In the genomic region with DNA sequence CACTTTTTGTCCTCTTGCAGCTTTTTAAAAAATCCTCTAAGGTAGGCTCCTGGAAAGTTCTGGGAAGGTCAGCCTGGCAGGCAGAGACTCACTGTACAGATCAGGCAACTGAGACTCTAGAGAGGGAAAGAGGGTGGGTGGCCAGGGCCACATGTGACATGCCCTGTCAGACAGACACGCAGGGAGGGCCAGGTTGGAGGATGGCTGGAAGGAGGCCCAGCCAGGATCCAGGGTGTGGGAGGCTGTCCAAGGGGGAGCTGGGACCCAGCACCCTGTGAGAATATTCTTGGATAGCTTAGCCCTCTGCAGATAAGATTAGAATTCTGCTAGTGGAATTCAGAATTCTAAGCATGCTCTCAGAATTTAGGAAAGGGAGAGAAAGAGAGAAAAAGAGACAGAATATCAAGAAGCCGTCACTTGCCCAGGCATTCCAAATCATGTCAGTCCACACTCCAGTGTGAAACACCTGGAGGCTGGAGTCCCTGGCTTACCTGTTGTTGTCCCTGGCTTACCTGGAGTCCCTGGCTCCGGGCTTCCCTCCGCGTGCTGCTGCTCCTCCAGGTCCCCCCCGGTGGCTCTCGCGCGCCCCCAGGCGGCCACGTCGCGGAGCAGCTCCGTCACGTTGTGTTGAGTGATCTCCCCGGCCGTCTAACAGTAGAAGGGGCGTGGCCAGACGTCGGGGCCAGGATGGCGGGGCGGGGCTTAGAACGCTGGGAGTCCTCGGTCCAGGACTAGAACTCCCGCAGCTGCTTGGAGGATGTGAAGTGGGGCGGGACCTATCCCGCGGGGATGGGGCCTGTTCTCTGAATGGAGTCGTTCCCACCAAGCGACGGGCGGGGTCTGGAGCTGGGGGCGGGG, we compare ENCODE assay signal across 1 cellular context.
A peak's percentile ranks its signal among the peaks of the same experiment; 100 is the strongest.
TF ChIP-seq lines count a peak whose summit lies in the region.

No MANE protein-coding gene starts in this region.

TF ChIP-seq in GM12878, 131 proteins besides CTCF, POLR2A, EP300 and RAD21:
- TF ChIP-seq SMC3 (IDR thresholded peaks at IDR 0.05; ENCODE audit: borderline replicate concordance, low read length) (peak; percentile 73), CREM (IDR thresholded peaks at IDR 0.05; ENCODE audit: low read depth) (peak; percentile 78), YY1 (IDR thresholded peaks at IDR 0.05; ENCODE audit: low read depth, low read length) (0 out of 2 replicates have a peak, but pooled peaks have one; percentile 57), EZH2 (IDR thresholded peaks at IDR 0.05; ENCODE audit: borderline replicate concordance, control insufficient read depth, low read depth, low read length) (no peak), TBL1XR1 (IDR thresholded peaks at IDR 0.05; ENCODE audit: low read depth, low read length) (no peak), NFYA (IDR thresholded peaks at IDR 0.05; ENCODE audit: borderline replicate concordance, low read depth, low read length) (no peak), IKZF1 (conservative IDR thresholded peaks at IDR 0.05) (peak; percentile 50), BHLHE40 (IDR thresholded peaks at IDR 0.05; ENCODE audit: borderline replicate concordance in 1 of 2, low read depth in 2 of 2, low read length in 1 of 2) (peak; percentile 55 to 65; a peak in 2 of 4 replicates), DPF2 (IDR thresholded peaks at IDR 0.05) (no peak), CREB1 (IDR thresholded peaks at IDR 0.05; ENCODE audit: low read depth) (peak; percentile 77)
- TF ChIP-seq, protein P1, sequence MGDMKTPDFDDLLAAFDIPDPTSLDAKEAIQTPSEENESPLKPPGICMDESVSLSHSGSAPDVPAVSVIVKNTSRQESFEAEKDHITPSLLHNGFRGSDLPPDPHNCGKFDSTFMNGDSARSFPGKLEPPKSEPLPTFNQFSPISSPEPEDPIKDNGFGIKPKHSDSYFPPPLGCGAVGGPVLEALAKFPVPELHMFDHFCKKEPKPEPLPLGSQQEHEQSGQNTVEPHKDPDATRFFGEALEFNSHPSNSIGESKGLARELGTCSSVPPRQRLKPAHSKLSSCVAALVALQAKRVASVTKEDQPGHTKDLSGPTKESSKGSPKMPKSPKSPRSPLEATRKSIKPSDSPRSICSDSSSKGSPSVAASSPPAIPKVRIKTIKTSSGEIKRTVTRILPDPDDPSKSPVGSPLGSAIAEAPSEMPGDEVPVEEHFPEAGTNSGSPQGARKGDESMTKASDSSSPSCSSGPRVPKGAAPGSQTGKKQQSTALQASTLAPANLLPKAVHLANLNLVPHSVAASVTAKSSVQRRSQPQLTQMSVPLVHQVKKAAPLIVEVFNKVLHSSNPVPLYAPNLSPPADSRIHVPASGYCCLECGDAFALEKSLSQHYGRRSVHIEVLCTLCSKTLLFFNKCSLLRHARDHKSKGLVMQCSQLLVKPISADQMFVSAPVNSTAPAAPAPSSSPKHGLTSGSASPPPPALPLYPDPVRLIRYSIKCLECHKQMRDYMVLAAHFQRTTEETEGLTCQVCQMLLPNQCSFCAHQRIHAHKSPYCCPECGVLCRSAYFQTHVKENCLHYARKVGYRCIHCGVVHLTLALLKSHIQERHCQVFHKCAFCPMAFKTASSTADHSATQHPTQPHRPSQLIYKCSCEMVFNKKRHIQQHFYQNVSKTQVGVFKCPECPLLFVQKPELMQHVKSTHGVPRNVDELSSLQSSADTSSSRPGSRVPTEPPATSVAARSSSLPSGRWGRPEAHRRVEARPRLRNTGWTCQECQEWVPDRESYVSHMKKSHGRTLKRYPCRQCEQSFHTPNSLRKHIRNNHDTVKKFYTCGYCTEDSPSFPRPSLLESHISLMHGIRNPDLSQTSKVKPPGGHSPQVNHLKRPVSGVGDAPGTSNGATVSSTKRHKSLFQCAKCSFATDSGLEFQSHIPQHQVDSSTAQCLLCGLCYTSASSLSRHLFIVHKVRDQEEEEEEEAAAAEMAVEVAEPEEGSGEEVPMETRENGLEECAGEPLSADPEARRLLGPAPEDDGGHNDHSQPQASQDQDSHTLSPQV (IDR thresholded peaks at IDR 0.05), result 0 out of 2 replicates have a peak, but pooled peaks have one; percentile 26
- TF ChIP-seq, protein P2, sequence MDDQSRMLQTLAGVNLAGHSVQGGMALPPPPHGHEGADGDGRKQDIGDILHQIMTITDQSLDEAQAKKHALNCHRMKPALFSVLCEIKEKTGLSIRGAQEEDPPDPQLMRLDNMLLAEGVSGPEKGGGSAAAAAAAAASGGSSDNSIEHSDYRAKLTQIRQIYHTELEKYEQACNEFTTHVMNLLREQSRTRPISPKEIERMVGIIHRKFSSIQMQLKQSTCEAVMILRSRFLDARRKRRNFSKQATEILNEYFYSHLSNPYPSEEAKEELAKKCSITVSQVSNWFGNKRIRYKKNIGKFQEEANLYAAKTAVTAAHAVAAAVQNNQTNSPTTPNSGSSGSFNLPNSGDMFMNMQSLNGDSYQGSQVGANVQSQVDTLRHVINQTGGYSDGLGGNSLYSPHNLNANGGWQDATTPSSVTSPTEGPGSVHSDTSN (IDR thresholded peaks at IDR 0.05; ENCODE audit: insufficient replicate concordance, low read depth, low read length), result peak; percentile 41
- TF ChIP-seq, protein P3, sequence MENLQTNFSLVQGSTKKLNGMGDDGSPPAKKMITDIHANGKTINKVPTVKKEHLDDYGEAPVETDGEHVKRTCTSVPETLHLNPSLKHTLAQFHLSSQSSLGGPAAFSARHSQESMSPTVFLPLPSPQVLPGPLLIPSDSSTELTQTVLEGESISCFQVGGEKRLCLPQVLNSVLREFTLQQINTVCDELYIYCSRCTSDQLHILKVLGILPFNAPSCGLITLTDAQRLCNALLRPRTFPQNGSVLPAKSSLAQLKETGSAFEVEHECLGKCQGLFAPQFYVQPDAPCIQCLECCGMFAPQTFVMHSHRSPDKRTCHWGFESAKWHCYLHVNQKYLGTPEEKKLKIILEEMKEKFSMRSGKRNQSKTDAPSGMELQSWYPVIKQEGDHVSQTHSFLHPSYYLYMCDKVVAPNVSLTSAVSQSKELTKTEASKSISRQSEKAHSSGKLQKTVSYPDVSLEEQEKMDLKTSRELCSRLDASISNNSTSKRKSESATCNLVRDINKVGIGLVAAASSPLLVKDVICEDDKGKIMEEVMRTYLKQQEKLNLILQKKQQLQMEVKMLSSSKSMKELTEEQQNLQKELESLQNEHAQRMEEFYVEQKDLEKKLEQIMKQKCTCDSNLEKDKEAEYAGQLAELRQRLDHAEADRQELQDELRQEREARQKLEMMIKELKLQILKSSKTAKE (IDR thresholded peaks at IDR 0.05; ENCODE audit: low read depth, poor library complexity, severe bottlenecking), result no peak
- TF ChIP-seq, protein P4, sequence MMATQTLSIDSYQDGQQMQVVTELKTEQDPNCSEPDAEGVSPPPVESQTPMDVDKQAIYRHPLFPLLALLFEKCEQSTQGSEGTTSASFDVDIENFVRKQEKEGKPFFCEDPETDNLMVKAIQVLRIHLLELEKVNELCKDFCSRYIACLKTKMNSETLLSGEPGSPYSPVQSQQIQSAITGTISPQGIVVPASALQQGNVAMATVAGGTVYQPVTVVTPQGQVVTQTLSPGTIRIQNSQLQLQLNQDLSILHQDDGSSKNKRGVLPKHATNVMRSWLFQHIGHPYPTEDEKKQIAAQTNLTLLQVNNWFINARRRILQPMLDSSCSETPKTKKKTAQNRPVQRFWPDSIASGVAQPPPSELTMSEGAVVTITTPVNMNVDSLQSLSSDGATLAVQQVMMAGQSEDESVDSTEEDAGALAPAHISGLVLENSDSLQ (IDR thresholded peaks at IDR 0.05), result peak; percentile 67
